1 cellular context compared by ENCODE assay signal in genomic region chrX:482702-483203, GRCh38.
TF ChIP-seq lines count a peak whose summit lies in the region.

No MANE protein-coding gene starts in this region.

TF ChIP-seq in HEK293, 187 proteins besides CTCF, POLR2A, EP300 and RAD21 (continued from another document and continues in another):
- TF ChIP-seq ZSCAN16 (tag by site-specific recombination; IDR thresholded peaks at IDR 0.05) (no peak), ZBTB1 (tag by site-specific recombination; IDR thresholded peaks at IDR 0.05) (0 out of 2 replicates have a peak, but pooled peaks have one; percentile 35), ZNF148 (tag by site-specific recombination; IDR thresholded peaks at IDR 0.05; ENCODE audit: borderline replicate concordance) (no peak), ZNF624 (tag by site-specific recombination; IDR thresholded peaks at IDR 0.05) (no peak), ZNF561 (tag by site-specific recombination; IDR thresholded peaks at IDR 0.05; ENCODE audit: borderline replicate concordance) (0 out of 2 replicates have a peak, but pooled peaks have one; percentile 49), ZNF391 (tag by site-specific recombination; IDR thresholded peaks at IDR 0.05; ENCODE audit: borderline replicate concordance, low read depth) (peak; percentile 49; the same call in 1 of the 2 replicates), GFI1B (tag by site-specific recombination; IDR thresholded peaks at IDR 0.05) (0 out of 2 replicates have a peak, but pooled peaks have one; percentile 43), ZNF184 (tag by site-specific recombination; IDR thresholded peaks at IDR 0.05) (no peak), BCL11A (tag by site-specific recombination; IDR thresholded peaks at IDR 0.05; ENCODE audit: low read depth) (peak; percentile 42; the same call in 1 of the 2 replicates), ZNF837 (tag by site-specific recombination; IDR thresholded peaks at IDR 0.05) (no peak), ZNF398 (tag by site-specific recombination; IDR thresholded peaks at IDR 0.05) (peak; percentile 74), HOXA7 (CRISPR knock-in tag; IDR thresholded peaks at IDR 0.05; ENCODE audit: borderline replicate concordance) (no peak), ZNF473 (tag by site-specific recombination; IDR thresholded peaks at IDR 0.05) (no peak), ZNF658 (tag by site-specific recombination; IDR thresholded peaks at IDR 0.05) (no peak), PRDM6 (tag by site-specific recombination; IDR thresholded peaks at IDR 0.05) (peak; percentile 57), ZNF280C (tag by site-specific recombination; IDR thresholded peaks at IDR 0.05) (no peak), MEIS1 (CRISPR knock-in tag; IDR thresholded peaks at IDR 0.05; ENCODE audit: borderline replicate concordance) (no peak), ZNF394 (tag by site-specific recombination; IDR thresholded peaks at IDR 0.05; ENCODE audit: borderline replicate concordance) (no peak), ZNF610 (tag by site-specific recombination; IDR thresholded peaks at IDR 0.05; ENCODE audit: borderline replicate concordance) (no peak), IKZF3 (tag by site-specific recombination; IDR thresholded peaks at IDR 0.05) (peak; percentile 93), ZBTB26 (tag by site-specific recombination; optimal IDR thresholded peaks at IDR 0.05) (no peak), ZNF501 (tag by site-specific recombination; IDR thresholded peaks at IDR 0.05) (no peak), ZBTB6 (tag by site-specific recombination; IDR thresholded peaks at IDR 0.05) (no peak), ZNF155 (tag by site-specific recombination; IDR thresholded peaks at IDR 0.05) (no peak), ZNF223 (tag by site-specific recombination; IDR thresholded peaks at IDR 0.05) (no peak), ZNF266 (tag by site-specific recombination; IDR thresholded peaks at IDR 0.05; ENCODE audit: low read depth) (no peak), ZNF548 (tag by site-specific recombination; IDR thresholded peaks at IDR 0.05) (no peak), GLI4 (tag by site-specific recombination; IDR thresholded peaks at IDR 0.05) (no peak), ZNF112 (tag by site-specific recombination; IDR thresholded peaks at IDR 0.05) (no peak), ZBTB17 (tag by site-specific recombination; IDR thresholded peaks at IDR 0.05) (peak; percentile 63), MYNN (tag by site-specific recombination; IDR thresholded peaks at IDR 0.05; ENCODE audit: borderline replicate concordance) (no peak), KLF8 (tag by site-specific recombination; IDR thresholded peaks at IDR 0.05) (peak; percentile 87), HIC1 (tag by site-specific recombination; IDR thresholded peaks at IDR 0.05) (peak; percentile 65; the same call in 1 of the 2 replicates), ZNF426 (tag by site-specific recombination; IDR thresholded peaks at IDR 0.05) (no peak), ZNF777 (tag by site-specific recombination; IDR thresholded peaks at IDR 0.05; ENCODE audit: borderline replicate concordance) (no peak), ZNF302 (tag by site-specific recombination; IDR thresholded peaks at IDR 0.05; ENCODE audit: low read depth) (no peak), KLF16 (tag by site-specific recombination; IDR thresholded peaks at IDR 0.05) (no peak), ZNF114 (tag by site-specific recombination; IDR thresholded peaks at IDR 0.05) (no peak), ZNF366 (tag by site-specific recombination; conservative IDR thresholded peaks at IDR 0.05) (no peak), ZNF571 (tag by site-specific recombination; IDR thresholded peaks at IDR 0.05) (no peak), MZF1 (tag by site-specific recombination; IDR thresholded peaks at IDR 0.05; ENCODE audit: borderline replicate concordance) (no peak), ZFP69B (tag by site-specific recombination; IDR thresholded peaks at IDR 0.05) (peak; percentile 49; the same call in 1 of the 2 replicates), OSR2 (tag by site-specific recombination; IDR thresholded peaks at IDR 0.05) (peak; percentile 62), ZBTB49 (tag by site-specific recombination; IDR thresholded peaks at IDR 0.05; ENCODE audit: low read depth) (no peak), ZNF341 (tag by site-specific recombination; IDR thresholded peaks at IDR 0.05; ENCODE audit: low read depth) (peak; percentile 49), ZNF670 (tag by site-specific recombination; IDR thresholded peaks at IDR 0.05; ENCODE audit: low read depth) (no peak), ZNF701 (tag by site-specific recombination; IDR thresholded peaks at IDR 0.05) (no peak), ZNF175 (tag by site-specific recombination; IDR thresholded peaks at IDR 0.05) (no peak), ZBTB21 (tag by site-specific recombination; IDR thresholded peaks at IDR 0.05) (peak; percentile 84), ZNF514 (tag by site-specific recombination; IDR thresholded peaks at IDR 0.05) (no peak), ZBTB44 (tag by site-specific recombination; IDR thresholded peaks at IDR 0.05) (no peak), ZBTB8A (tag by site-specific recombination; IDR thresholded peaks at IDR 0.05) (0 out of 2 replicates have a peak, but pooled peaks have one; percentile 10), ZNF664 (tag by site-specific recombination; IDR thresholded peaks at IDR 0.05) (no peak), ZSCAN23 (tag by site-specific recombination; IDR thresholded peaks at IDR 0.05) (no peak)
